In genomic region chr22:23533328-23533762, GRCh38 we compare ENCODE assay signal across 10 cellular contexts. TPM values are rescaled to one million over a fixed set of nuclear protein-coding genes. Genes with fewer than 3 reads are reported as not detected.
DNase-seq lines count a peak whose midpoint lies in the region; ATAC-seq and TF ChIP-seq lines count a peak whose summit lies in the region.
"Had no signal": no experiment of that assay in that cellular context is flagged by ENCODE, and none has a peak within 500 bp of the region (broad histone marks: within the 10 kb centered on the region; RNA-seq: fewer than 3 reads in every experiment).

No MANE protein-coding gene starts in this region.

- H3K36me3 ChIP-seq in OCI-LY3 (replicated peaks; ENCODE audit: low read depth, low read length), result no peaks in the 10 kb centered on the region
- H3K36me3 ChIP-seq in ovary, result no peaks in the 10 kb centered on the region

- intact Hi-C loops in ovary (cut with DNase I), result loop anchor here in 2 of 4 donors (5.0 to 10.0 kb wide), 5 partner anchors 99 to 311 kb away; no protein-coding TSS in a partner anchor

- H3K27ac ChIP-seq in OCI-LY3 (ENCODE audit: low read length), result no peak overlapping the region
- peak overlapping the region; percentile 77 to 88 for H3K27ac ChIP-seq in ovary

- TF ChIP-seq EP300 in ovary (IDR thresholded peaks at IDR 0.05), result no peak

- ATAC-seq in GM19023 (IDR thresholded peaks at IDR 0.05; ENCODE audit: unreplicated experiment), result no peak

- H4K20me1 ChIP-seq in OCI-LY3 (ENCODE audit: insufficient read depth, low read length), result no peaks in the 10 kb centered on the region

- H3K4me1 ChIP-seq in OCI-LY3 (ENCODE audit: low read length) (peaks cover 20% of the 10 kb centered on the region), ovary (ENCODE audit: insufficient read depth) (peaks cover 45% of the 10 kb centered on the region)

- TF ChIP-seq POLR2A in ovary (IDR thresholded peaks at IDR 0.05), result no peak

- 0 out of 2 replicates have a peak overlapping the region, but pooled peaks have one; percentile 20 for H2AFZ ChIP-seq in OCI-LY3 (ENCODE audit: low read depth, low read length)

- H3K9me3 ChIP-seq in OCI-LY3 (ENCODE audit: insufficient read depth, low read length) (no peaks in the 10 kb centered on the region), ovary (no peaks in the 10 kb centered on the region)

- 28 to 47% (median 39%) methylated on average over 9 of the region's 9 CpGs for WGBS in ovary, 3 donors

- H3K79me2 ChIP-seq in OCI-LY3 (ENCODE audit: low read length), result no peaks in the 10 kb centered on the region

- peaks cover 17% of the 10 kb centered on the region for H3K27me3 ChIP-seq in OCI-LY3 (ENCODE audit: low read depth, low read length)
- H3K27me3 ChIP-seq in ovary, result no peaks in the 10 kb centered on the region

- H3K4me2 ChIP-seq in OCI-LY3 (ENCODE audit: low read length), result no peak overlapping the region

- H3K9ac ChIP-seq in OCI-LY3 (ENCODE audit: low read length), result no peak overlapping the region

- no peak overlapping the region for H3K4me3 ChIP-seq in OCI-LY3 (ENCODE audit: low read length)
- H3K4me3 ChIP-seq in cardiac fibroblast (replicated peaks in 1 of 2; ENCODE audit: low read depth in 2 of 2, low read length in 2 of 2), result no peak overlapping the region
- no peak overlapping the region for H3K4me3 ChIP-seq in ovary

- TF ChIP-seq CTCF in OCI-LY3 (IDR thresholded peaks at IDR 0.05; ENCODE audit: low read depth, low read length) (peak; percentile 10; the same call in 1 of the 2 replicates), cardiac fibroblast (IDR thresholded peaks at IDR 0.05; ENCODE audit: low read depth, low read length) (peak; percentile 26), ovary (IDR thresholded peaks at IDR 0.05) (peak in 2 of 3 donors; percentile 30 to 54)

- DNase-seq in NCI-H1417 (lab: John Stamatoyannopoulos, UW), result peak; percentile 2 to 39 (median 8)
- DNase-seq in NCI-H1417 treated with DMSO at 0.1 percent for 48 hours (lab: John Stamatoyannopoulos, UW), result no peak
- peak in 1 of 2 donors; percentile 52 for DNase-seq in cardiac fibroblast (ENCODE audit: low read depth in 2 of 2)
- DNase-seq in ovary, result peak in 4 of 5 donors; percentile 54 to 74 (median 58)
- no peak for DNase-seq in kidney glomerular epithelial cell (lab: John Stamatoyannopoulos, UW)
- DNase-seq in LoVo (ENCODE audit: low spot score), result no peak

RNA-seq across cellular contexts. Expression of gene IGLL1, which starts 46.7 kb away (rescaled TPM):
- total RNA-seq in ovary, result under 1 TPM in 1 of 7 donors, not detected in 6; 0.34 TPM
- polyA plus RNA-seq in ovary, result not detected
- total RNA-seq: CD4-positive, alpha-beta T cell; renal cortical epithelial cell had no signal

Comparison
In these comparisons a context has a peak if more than half of its experiments do, and no peak if none do; other contexts are left out.
1. DNase-seq: peak in NCI-H1417 (3 of 3) and ovary (4 of 5); none in NCI-H1417 treated with DMSO at 0.1 percent for 48 hours (single experiment), kidney glomerular epithelial cell (single experiment) and LoVo (single experiment).
2. Peak in every context shown above with its lines, with median percentiles within 50 percentile points of each other: CTCF ChIP-seq.